Comparison of ENCODE assay signal across 10 cellular contexts in genomic region chr9:30622551-30622950, GRCh38.
"Had no signal": no experiment of that assay in that cellular context is flagged by ENCODE, and none has a peak within 500 bp of the region (broad histone marks: within the 10 kb centered on the region; RNA-seq: fewer than 3 reads in every experiment).

No MANE protein-coding gene starts in this region.

- H3K36me3 ChIP-seq: HAP-1 had no signal

- ATAC-seq: HCT116, K562 had no signal

- H2AFZ ChIP-seq: GM23248 had no signal

- H3K27ac ChIP-seq: GM23248 had no signal

- DNase-seq: GM23248, GOT3, H7, HFFc6, IMR-90, KG1 had no signal

- FAIRE-seq: HTR-8/SVneo, K562 had no signal

- H3K4me3 ChIP-seq: GM23248, HAP-1, K562 had no signal

- H3K4me3 Mint-ChIP-seq: HFFc6 had no signal

- H3K9me3 ChIP-seq: HAP-1 had no signal

- H3K27ac Mint-ChIP-seq: HFFc6 had no signal

- H3K4me1 ChIP-seq: HAP-1 had no signal
